20 cellular contexts compared by ENCODE assay signal in genomic region chr6:129969064-129969463, GRCh38. TPM values are rescaled to one million over a fixed set of nuclear protein-coding genes. Genes with fewer than 3 reads are reported as not detected.
A peak's percentile ranks its signal among the peaks of the same experiment; 100 is the strongest.
DNase-seq lines count a peak whose midpoint lies in the region.
"Had no signal": no experiment of that assay in that cellular context is flagged by ENCODE, and none has a peak within 500 bp of the region (broad histone marks: within the 10 kb centered on the region; RNA-seq: fewer than 3 reads in every experiment).

No MANE protein-coding gene starts in this region.

- H3K27me3 ChIP-seq in HUES64 (ENCODE audit: insufficient read depth, low read length) (no peaks in the 10 kb centered on the region), NT2/D1 (ENCODE audit: insufficient read depth, insufficient read length) (no peaks in the 10 kb centered on the region), MG63 (peaks cover 3% of the 10 kb centered on the region; the same call in 1 of the 2 replicates)
- H3K27me3 ChIP-seq: BLaER1 treated with 17β-estradiol and CSF1 and Interleukin-3, amounts not matched to agents 10 nM and 100 nM had no signal

- H3K9me3 ChIP-seq in HUES64 (ENCODE audit: insufficient read depth, low read depth, low read length) (0 out of 2 replicates have a peak, but pooled peaks cover 3% of the 10 kb centered on the region), NT2/D1 (ENCODE audit: insufficient read depth, low read length) (peaks cover 7% of the 10 kb centered on the region), MG63 (peaks cover 3% of the 10 kb centered on the region)

- WGBS in HUES64, result 44% methylated on average over 2 of the region's 2 CpGs

- DNase-seq in ELF-1 (ENCODE audit: low read depth, low spot score), result peak; percentile 41
- DNase-seq in NT2/D1 (ENCODE audit: low read depth, low spot score), result peak; percentile 49
- peak; percentile 16 for DNase-seq in iPS-NIHi7 (ENCODE audit: extremely low spot score)
- DNase-seq in KG1 (lab: John Stamatoyannopoulos, UW), result no peak
- no peak for DNase-seq in Ammon's horn (ENCODE audit: low spot score)
- DNase-seq in MG63, result no peak
- DNase-seq: CD4-positive, alpha-beta T cell; COR-L47; DMS79 treated with DMSO at 0.1 percent for 48 hours; KBM-7; MM.1S; NCI-H187; NCI-H2081 treated with DMSO at 0.1 percent for 48 hours; NCI-H446 treated with DMSO at 0.1 percent for 48 hours; NCI-H69; OCI-M1; SIG-M5 had no signal

- no peak overlapping the region for H3K4me3 ChIP-seq in HUES64 (ENCODE audit: low read length)
- H3K4me3 ChIP-seq in NT2/D1 (ENCODE audit: insufficient read length, low read depth), result no peak overlapping the region
- no peak overlapping the region for H3K4me3 ChIP-seq in MG63
- H3K4me3 ChIP-seq: BLaER1 treated with 17β-estradiol and CSF1 and Interleukin-3, amounts not matched to agents 10 nM and 100 nM; SK-N-MC had no signal

- H3K36me3 ChIP-seq in HUES64 (ENCODE audit: insufficient read depth, low read length) (no peaks in the 10 kb centered on the region), NT2/D1 (ENCODE audit: insufficient read depth, insufficient read length, low read length) (no peaks in the 10 kb centered on the region), MG63 (no peaks in the 10 kb centered on the region)
- H3K36me3 ChIP-seq: BLaER1 treated with 17β-estradiol and CSF1 and Interleukin-3, amounts not matched to agents 10 nM and 100 nM had no signal

- peak overlapping the region; percentile 29; the same call in 1 of the 2 replicates for H3K27ac ChIP-seq in HUES64 (ENCODE audit: low read depth, low read length)
- H3K27ac ChIP-seq: BLaER1 treated with 17β-estradiol and CSF1 and Interleukin-3, amounts not matched to agents 10 nM and 100 nM; SK-N-MC had no signal

- H3K4me1 ChIP-seq in HUES64 (ENCODE audit: insufficient read depth, low read length) (peaks cover 9% of the 10 kb centered on the region), NT2/D1 (ENCODE audit: insufficient read depth, insufficient read length) (no peaks in the 10 kb centered on the region)
- H3K4me1 ChIP-seq: BLaER1 treated with 17β-estradiol and CSF1 and Interleukin-3, amounts not matched to agents 10 nM and 100 nM had no signal

- H3K9ac ChIP-seq in HUES64 (ENCODE audit: low read depth, low read length), result no peak overlapping the region
- H3K9ac ChIP-seq in NT2/D1 (ENCODE audit: insufficient read length, low read depth), result no peak overlapping the region
- H3K9ac ChIP-seq: BLaER1 treated with 17β-estradiol and CSF1 and Interleukin-3, amounts not matched to agents 10 nM and 100 nM had no signal

RNA-seq across cellular contexts. Expression of gene L3MBTL3, which starts 49.3 kb away (rescaled TPM):
- 6.5 TPM for polyA plus RNA-seq in HUES64 (2013, experiment 1 of 2)
- 9.3 TPM for polyA plus RNA-seq in HUES64 (2013, experiment 2 of 2)
- total RNA-seq in MG63 (2014; rRNA removed; shearing (Covaris generic); ENCODE audit: low replicate concordance), result 2.9 and 3.5 TPM in 2 replicates

Comparison
In these comparisons a context has a peak if more than half of its experiments do, and no peak if none do; other contexts are left out.
1. DNase-seq: peak in ELF-1 (single experiment), NT2/D1 (single experiment) and iPS-NIHi7 (single experiment); none in KG1 (single experiment), Ammon's horn (single experiment) and MG63 (single experiment).